ENCODE assay signal across 1 cellular context in genomic region chr13:20566917-20567755, GRCh38.
A peak's percentile ranks its signal among the peaks of the same experiment; 100 is the strongest.
TF ChIP-seq lines count a peak whose summit lies in the region.

A gene with protein sequence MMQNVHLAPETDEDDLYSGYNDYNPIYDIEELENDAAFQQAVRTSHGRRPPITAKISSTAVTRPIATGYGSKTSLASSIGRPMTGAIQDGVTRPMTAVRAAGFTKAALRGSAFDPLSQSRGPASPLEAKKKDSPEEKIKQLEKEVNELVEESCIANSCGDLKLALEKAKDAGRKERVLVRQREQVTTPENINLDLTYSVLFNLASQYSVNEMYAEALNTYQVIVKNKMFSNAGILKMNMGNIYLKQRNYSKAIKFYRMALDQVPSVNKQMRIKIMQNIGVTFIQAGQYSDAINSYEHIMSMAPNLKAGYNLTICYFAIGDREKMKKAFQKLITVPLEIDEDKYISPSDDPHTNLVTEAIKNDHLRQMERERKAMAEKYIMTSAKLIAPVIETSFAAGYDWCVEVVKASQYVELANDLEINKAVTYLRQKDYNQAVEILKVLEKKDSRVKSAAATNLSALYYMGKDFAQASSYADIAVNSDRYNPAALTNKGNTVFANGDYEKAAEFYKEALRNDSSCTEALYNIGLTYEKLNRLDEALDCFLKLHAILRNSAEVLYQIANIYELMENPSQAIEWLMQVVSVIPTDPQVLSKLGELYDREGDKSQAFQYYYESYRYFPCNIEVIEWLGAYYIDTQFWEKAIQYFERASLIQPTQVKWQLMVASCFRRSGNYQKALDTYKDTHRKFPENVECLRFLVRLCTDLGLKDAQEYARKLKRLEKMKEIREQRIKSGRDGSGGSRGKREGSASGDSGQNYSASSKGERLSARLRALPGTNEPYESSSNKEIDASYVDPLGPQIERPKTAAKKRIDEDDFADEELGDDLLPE (plus strand): TSS chr13:20567157. CDS start chr13:20574386, 7,229 bp downstream.

TF ChIP-seq in HepG2, 621 proteins besides CTCF, POLR2A, EP300 and RAD21 (continued from another document and continues in another):
- TF ChIP-seq FOXO4 (CRISPR knock-in tag; conservative IDR thresholded peaks at IDR 0.05): no peak
- TF ChIP-seq SNAPC2 (CRISPR knock-in tag; IDR thresholded peaks at IDR 0.05): no peak
- no peak for TF ChIP-seq ZNF101 (CRISPR knock-in tag; IDR thresholded peaks at IDR 0.05; ENCODE audit: borderline replicate concordance, low read depth)
- TF ChIP-seq ZNF264 (CRISPR knock-in tag; IDR thresholded peaks at IDR 0.05): peak; percentile 24
- TF ChIP-seq, protein P1, sequence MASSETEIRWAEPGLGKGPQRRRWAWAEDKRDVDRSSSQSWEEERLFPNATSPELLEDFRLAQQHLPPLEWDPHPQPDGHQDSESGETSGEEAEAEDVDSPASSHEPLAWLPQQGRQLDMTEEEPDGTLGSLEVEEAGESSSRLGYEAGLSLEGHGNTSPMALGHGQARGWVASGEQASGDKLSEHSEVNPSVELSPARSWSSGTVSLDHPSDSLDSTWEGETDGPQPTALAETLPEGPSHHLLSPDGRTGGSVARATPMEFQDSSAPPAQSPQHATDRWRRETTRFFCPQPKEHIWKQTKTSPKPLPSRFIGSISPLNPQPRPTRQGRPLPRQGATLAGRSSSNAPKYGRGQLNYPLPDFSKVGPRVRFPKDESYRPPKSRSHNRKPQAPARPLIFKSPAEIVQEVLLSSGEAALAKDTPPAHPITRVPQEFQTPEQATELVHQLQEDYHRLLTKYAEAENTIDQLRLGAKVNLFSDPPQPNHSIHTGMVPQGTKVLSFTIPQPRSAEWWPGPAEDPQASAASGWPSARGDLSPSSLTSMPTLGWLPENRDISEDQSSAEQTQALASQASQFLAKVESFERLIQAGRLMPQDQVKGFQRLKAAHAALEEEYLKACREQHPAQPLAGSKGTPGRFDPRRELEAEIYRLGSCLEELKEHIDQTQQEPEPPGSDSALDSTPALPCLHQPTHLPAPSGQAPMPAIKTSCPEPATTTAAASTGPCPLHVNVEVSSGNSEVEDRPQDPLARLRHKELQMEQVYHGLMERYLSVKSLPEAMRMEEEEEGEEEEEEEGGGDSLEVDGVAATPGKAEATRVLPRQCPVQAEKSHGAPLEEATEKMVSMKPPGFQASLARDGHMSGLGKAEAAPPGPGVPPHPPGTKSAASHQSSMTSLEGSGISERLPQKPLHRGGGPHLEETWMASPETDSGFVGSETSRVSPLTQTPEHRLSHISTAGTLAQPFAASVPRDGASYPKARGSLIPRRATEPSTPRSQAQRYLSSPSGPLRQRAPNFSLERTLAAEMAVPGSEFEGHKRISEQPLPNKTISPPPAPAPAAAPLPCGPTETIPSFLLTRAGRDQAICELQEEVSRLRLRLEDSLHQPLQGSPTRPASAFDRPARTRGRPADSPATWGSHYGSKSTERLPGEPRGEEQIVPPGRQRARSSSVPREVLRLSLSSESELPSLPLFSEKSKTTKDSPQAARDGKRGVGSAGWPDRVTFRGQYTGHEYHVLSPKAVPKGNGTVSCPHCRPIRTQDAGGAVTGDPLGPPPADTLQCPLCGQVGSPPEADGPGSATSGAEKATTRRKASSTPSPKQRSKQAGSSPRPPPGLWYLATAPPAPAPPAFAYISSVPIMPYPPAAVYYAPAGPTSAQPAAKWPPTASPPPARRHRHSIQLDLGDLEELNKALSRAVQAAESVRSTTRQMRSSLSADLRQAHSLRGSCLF (CRISPR knock-in tag; IDR thresholded peaks at IDR 0.05; ENCODE audit: borderline replicate concordance): peak; percentile 75; the same call in 1 of the 2 replicates
- TF ChIP-seq HMGA1 (CRISPR knock-in tag; conservative IDR thresholded peaks at IDR 0.05): no peak
- no peak for TF ChIP-seq RFX5 (IDR thresholded peaks at IDR 0.05; ENCODE audit: low read depth, low read length)
- peak; percentile 76; the same call in 1 of the 2 replicates for TF ChIP-seq ZNF768 (CRISPR knock-in tag; IDR thresholded peaks at IDR 0.05)
- peak; percentile 65; the same call in 1 of the 2 replicates for TF ChIP-seq ZNF597 (CRISPR knock-in tag; IDR thresholded peaks at IDR 0.05)
- no peak; the same call in 1 of the 2 replicates for TF ChIP-seq ZNF460 (CRISPR knock-in tag; IDR thresholded peaks at IDR 0.05; ENCODE audit: borderline replicate concordance)
- no peak for TF ChIP-seq DPF2 (CRISPR knock-in tag; IDR thresholded peaks at IDR 0.05; ENCODE audit: borderline replicate concordance, low read depth)
- TF ChIP-seq, protein P2, sequence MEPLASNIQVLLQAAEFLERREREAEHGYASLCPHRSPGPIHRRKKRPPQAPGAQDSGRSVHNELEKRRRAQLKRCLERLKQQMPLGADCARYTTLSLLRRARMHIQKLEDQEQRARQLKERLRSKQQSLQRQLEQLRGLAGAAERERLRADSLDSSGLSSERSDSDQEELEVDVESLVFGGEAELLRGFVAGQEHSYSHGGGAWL (CRISPR knock-in tag; IDR thresholded peaks at IDR 0.05): peak; percentile 89
- TF ChIP-seq, protein P3, sequence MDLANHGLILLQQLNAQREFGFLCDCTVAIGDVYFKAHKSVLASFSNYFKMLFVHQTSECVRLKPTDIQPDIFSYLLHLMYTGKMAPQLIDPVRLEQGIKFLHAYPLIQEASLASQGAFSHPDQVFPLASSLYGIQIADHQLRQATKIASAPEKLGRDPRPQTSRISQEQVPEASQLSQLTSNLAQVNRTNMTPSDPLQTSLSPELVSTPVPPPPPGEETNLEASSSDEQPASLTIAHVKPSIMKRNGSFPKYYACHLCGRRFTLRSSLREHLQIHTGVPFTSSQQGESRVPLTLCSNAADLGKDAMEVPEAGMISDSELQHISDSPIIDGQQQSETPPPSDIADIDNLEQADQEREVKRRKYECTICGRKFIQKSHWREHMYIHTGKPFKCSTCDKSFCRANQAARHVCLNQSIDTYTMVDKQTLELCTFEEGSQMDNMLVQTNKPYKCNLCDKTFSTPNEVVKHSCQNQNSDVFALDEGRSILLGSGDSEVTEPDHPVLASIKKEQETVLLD (CRISPR knock-in tag; IDR thresholded peaks at IDR 0.05; ENCODE audit: low read depth): peak; percentile 54; the same call in 1 of the 2 replicates
- peak; percentile 51 for TF ChIP-seq NFE2L1 (CRISPR knock-in tag; IDR thresholded peaks at IDR 0.05; ENCODE audit: borderline replicate concordance)
- TF ChIP-seq SNAI1 (CRISPR knock-in tag; IDR thresholded peaks at IDR 0.05; ENCODE audit: borderline replicate concordance): peak; percentile 84; the same call in 1 of the 2 replicates
- TF ChIP-seq ZNF496 (CRISPR knock-in tag; IDR thresholded peaks at IDR 0.05; ENCODE audit: insufficient replicate concordance): no peak
- TF ChIP-seq PAWR (CRISPR knock-in tag; IDR thresholded peaks at IDR 0.05; ENCODE audit: borderline replicate concordance): no peak
- 0 out of 2 replicates have a peak, but pooled peaks have one; percentile 58 for TF ChIP-seq IRF1 (CRISPR knock-in tag; IDR thresholded peaks at IDR 0.05; ENCODE audit: low read depth)
- TF ChIP-seq, protein P4, sequence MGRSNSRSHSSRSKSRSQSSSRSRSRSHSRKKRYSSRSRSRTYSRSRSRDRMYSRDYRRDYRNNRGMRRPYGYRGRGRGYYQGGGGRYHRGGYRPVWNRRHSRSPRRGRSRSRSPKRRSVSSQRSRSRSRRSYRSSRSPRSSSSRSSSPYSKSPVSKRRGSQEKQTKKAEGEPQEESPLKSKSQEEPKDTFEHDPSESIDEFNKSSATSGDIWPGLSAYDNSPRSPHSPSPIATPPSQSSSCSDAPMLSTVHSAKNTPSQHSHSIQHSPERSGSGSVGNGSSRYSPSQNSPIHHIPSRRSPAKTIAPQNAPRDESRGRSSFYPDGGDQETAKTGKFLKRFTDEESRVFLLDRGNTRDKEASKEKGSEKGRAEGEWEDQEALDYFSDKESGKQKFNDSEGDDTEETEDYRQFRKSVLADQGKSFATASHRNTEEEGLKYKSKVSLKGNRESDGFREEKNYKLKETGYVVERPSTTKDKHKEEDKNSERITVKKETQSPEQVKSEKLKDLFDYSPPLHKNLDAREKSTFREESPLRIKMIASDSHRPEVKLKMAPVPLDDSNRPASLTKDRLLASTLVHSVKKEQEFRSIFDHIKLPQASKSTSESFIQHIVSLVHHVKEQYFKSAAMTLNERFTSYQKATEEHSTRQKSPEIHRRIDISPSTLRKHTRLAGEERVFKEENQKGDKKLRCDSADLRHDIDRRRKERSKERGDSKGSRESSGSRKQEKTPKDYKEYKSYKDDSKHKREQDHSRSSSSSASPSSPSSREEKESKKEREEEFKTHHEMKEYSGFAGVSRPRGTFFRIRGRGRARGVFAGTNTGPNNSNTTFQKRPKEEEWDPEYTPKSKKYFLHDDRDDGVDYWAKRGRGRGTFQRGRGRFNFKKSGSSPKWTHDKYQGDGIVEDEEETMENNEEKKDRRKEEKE (IDR thresholded peaks at IDR 0.05): no peak
- TF ChIP-seq, protein P5, sequence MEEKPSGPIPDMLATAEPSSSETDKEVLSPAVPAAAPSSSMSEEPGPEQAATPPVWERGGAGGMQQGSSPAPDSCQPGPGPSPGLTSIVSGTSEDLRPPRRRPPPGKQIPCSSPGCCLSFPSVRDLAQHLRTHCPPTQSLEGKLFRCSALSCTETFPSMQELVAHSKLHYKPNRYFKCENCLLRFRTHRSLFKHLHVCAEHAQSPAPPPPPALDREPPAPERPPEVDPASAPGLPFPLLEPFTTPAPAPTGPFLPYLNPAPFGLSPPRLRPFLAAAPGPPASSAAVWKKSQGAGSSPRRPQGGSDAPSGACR (CRISPR knock-in tag; IDR thresholded peaks at IDR 0.05): peak; percentile 63; the same call in 1 of the 2 replicates
- no peak for TF ChIP-seq PHF5A (CRISPR knock-in tag; IDR thresholded peaks at IDR 0.05; ENCODE audit: low read depth, unreplicated experiment)
- no peak for TF ChIP-seq NFE2L2 (IDR thresholded peaks at IDR 0.05; ENCODE audit: low read length)
- TF ChIP-seq CENPT (CRISPR knock-in tag; IDR thresholded peaks at IDR 0.05; ENCODE audit: low read depth): 0 out of 2 replicates have a peak, but pooled peaks have one; percentile 53
- TF ChIP-seq ZNF234 (CRISPR knock-in tag; conservative IDR thresholded peaks at IDR 0.05): no peak; the same call in 1 of the 2 replicates
- TF ChIP-seq, protein P6, sequence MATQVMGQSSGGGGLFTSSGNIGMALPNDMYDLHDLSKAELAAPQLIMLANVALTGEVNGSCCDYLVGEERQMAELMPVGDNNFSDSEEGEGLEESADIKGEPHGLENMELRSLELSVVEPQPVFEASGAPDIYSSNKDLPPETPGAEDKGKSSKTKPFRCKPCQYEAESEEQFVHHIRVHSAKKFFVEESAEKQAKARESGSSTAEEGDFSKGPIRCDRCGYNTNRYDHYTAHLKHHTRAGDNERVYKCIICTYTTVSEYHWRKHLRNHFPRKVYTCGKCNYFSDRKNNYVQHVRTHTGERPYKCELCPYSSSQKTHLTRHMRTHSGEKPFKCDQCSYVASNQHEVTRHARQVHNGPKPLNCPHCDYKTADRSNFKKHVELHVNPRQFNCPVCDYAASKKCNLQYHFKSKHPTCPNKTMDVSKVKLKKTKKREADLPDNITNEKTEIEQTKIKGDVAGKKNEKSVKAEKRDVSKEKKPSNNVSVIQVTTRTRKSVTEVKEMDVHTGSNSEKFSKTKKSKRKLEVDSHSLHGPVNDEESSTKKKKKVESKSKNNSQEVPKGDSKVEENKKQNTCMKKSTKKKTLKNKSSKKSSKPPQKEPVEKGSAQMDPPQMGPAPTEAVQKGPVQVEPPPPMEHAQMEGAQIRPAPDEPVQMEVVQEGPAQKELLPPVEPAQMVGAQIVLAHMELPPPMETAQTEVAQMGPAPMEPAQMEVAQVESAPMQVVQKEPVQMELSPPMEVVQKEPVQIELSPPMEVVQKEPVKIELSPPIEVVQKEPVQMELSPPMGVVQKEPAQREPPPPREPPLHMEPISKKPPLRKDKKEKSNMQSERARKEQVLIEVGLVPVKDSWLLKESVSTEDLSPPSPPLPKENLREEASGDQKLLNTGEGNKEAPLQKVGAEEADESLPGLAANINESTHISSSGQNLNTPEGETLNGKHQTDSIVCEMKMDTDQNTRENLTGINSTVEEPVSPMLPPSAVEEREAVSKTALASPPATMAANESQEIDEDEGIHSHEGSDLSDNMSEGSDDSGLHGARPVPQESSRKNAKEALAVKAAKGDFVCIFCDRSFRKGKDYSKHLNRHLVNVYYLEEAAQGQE (IDR thresholded peaks at IDR 0.05; ENCODE audit: borderline replicate concordance in 1 of 2, low read depth in 1 of 2, low read length in 2 of 2): 0 out of 4 replicates have a peak, but pooled peaks of 1 of the 2 experiments have one; percentile 19
- TF ChIP-seq, protein P7, sequence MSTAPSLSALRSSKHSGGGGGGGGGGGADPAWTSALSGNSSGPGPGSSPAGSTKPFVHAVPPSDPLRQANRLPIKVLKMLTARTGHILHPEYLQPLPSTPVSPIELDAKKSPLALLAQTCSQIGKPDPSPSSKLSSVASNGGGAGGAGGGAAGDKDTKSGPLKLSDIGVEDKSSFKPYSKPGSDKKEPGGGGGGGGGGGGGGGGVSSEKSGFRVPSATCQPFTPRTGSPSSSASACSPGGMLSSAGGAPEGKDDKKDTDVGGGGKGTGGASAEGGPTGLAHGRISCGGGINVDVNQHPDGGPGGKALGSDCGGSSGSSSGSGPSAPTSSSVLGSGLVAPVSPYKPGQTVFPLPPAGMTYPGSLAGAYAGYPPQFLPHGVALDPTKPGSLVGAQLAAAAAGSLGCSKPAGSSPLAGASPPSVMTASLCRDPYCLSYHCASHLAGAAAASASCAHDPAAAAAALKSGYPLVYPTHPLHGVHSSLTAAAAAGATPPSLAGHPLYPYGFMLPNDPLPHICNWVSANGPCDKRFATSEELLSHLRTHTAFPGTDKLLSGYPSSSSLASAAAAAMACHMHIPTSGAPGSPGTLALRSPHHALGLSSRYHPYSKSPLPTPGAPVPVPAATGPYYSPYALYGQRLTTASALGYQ (CRISPR knock-in tag; IDR thresholded peaks at IDR 0.05): no peak; the same call in 1 of the 2 replicates
- TF ChIP-seq ZBTB8A (CRISPR knock-in tag; IDR thresholded peaks at IDR 0.05; ENCODE audit: borderline replicate concordance, low read depth): 0 out of 2 replicates have a peak, but pooled peaks have one; percentile 70
- TF ChIP-seq MZF1 (CRISPR knock-in tag; IDR thresholded peaks at IDR 0.05; ENCODE audit: borderline replicate concordance): no peak
- TF ChIP-seq GABPB1 (CRISPR knock-in tag; IDR thresholded peaks at IDR 0.05): peak; percentile 91
- peak; percentile 80 for TF ChIP-seq ZFP90 (CRISPR knock-in tag; IDR thresholded peaks at IDR 0.05; ENCODE audit: borderline replicate concordance)
